ENCODE assay signal across 24 cellular contexts in genomic region chr13:27508802-27509201, GRCh38.
"Had no signal": no experiment of that assay in that cellular context is flagged by ENCODE, and none has a peak within 500 bp of the region (broad histone marks: within the 10 kb centered on the region; RNA-seq: fewer than 3 reads in every experiment).

No MANE protein-coding gene starts in this region.

- H3K27ac Mint-ChIP-seq: naive thymus-derived CD4-positive, alpha-beta T cell; natural killer cell treated with Interleukin-12 subunit alpha and Interleukin-12 subunit beta and Interleukin-15 and Interleukin-18, amount 100 ng/mL, for 72 hours; progenitor cell of endocrine pancreas; stimulated activated effector memory CD8-positive, alpha-beta T cell treated with anti-CD3 and anti-CD28 coated beads, Interleukin-12 subunit alpha, Interleukin-12 subunit beta, amount 100 ng/mL, for 72 hours; stimulated activated naive CD8-positive, alpha-beta T cell treated with anti-CD3 and anti-CD28 coated beads, Interleukin-15, amount 100 ng/mL, for 72 hours; type B pancreatic cell had no signal

- H3K4me3 Mint-ChIP-seq: naive thymus-derived CD4-positive, alpha-beta T cell; natural killer cell treated with Interleukin-12 subunit alpha and Interleukin-12 subunit beta and Interleukin-15 and Interleukin-18, amount 100 ng/mL, for 72 hours; stimulated activated effector memory CD8-positive, alpha-beta T cell treated with anti-CD3 and anti-CD28 coated beads, Interleukin-12 subunit alpha, Interleukin-12 subunit beta, amount 100 ng/mL, for 72 hours; stimulated activated naive CD8-positive, alpha-beta T cell treated with anti-CD3 and anti-CD28 coated beads, Interleukin-15, amount 100 ng/mL, for 72 hours; type B pancreatic cell had no signal

- H3K4me1 ChIP-seq: left ventricle myocardium inferior, uterus had no signal

- H3K27ac ChIP-seq: left ventricle myocardium inferior, ovary, sigmoid colon, spleen, tibial nerve, uterus had no signal

- H3K4me1 Mint-ChIP-seq: stimulated activated effector memory CD8-positive, alpha-beta T cell treated with anti-CD3 and anti-CD28 coated beads, Interleukin-12 subunit alpha, Interleukin-12 subunit beta, amount 100 ng/mL, for 72 hours; stimulated activated naive CD8-positive, alpha-beta T cell treated with anti-CD3 and anti-CD28 coated beads, Interleukin-15, amount 100 ng/mL, for 72 hours had no signal

- H3K9me3 Mint-ChIP-seq: natural killer cell treated with Interleukin-12 subunit alpha and Interleukin-12 subunit beta and Interleukin-15 and Interleukin-18, amount 100 ng/mL, for 72 hours; stimulated activated effector memory CD8-positive, alpha-beta T cell treated with anti-CD3 and anti-CD28 coated beads, Interleukin-12 subunit alpha, Interleukin-12 subunit beta, amount 100 ng/mL, for 72 hours; stimulated activated naive CD8-positive, alpha-beta T cell treated with anti-CD3 and anti-CD28 coated beads, Interleukin-15, amount 100 ng/mL, for 72 hours; type B pancreatic cell had no signal

- H3K36me3 ChIP-seq: left ventricle myocardium inferior, ovary, sigmoid colon, spleen, tibial nerve, uterus had no signal

- H3K36me3 Mint-ChIP-seq: natural killer cell treated with Interleukin-12 subunit alpha and Interleukin-12 subunit beta and Interleukin-15 and Interleukin-18, amount 100 ng/mL, for 72 hours; stimulated activated effector memory CD8-positive, alpha-beta T cell treated with anti-CD3 and anti-CD28 coated beads, Interleukin-12 subunit alpha, Interleukin-12 subunit beta, amount 100 ng/mL, for 72 hours; type B pancreatic cell had no signal

- H3K27me3 ChIP-seq: ovary, sigmoid colon, spleen, tibial nerve, uterus had no signal

- DNase-seq: head of caudate nucleus; hypothalamus; islet precursor cell; left ventricle myocardium inferior; midbrain; mucosa of descending colon; naive thymus-derived CD4-positive, alpha-beta T cell; occipital lobe; ovary; right cardiac atrium; sigmoid colon; small intestine; spleen; stimulated activated CD4-positive, alpha-beta T cell treated with anti-CD3 and anti-CD28 coated beads, Interleukin-4, amount 100 ng/mL, for 24 hours; stimulated activated naive CD4-positive, alpha-beta T cell; stimulated activated naive CD8-positive, alpha-beta T cell treated with anti-CD3 and anti-CD28 coated beads, Interleukin-15, amount 100 ng/mL, for 72 hours; substantia nigra; uterus had no signal

- FAIRE-seq: small intestine had no signal

- H3K9me3 ChIP-seq: left ventricle myocardium inferior, mucosa of descending colon, ovary, sigmoid colon, spleen, tibial nerve, uterus had no signal

- H3K4me3 ChIP-seq: left ventricle myocardium inferior, lung, mucosa of descending colon, ovary, sigmoid colon, spleen, tibial nerve, uterus had no signal
